ENCODE assay signal across 18 cellular contexts in genomic region chr15:34496616-34497015, GRCh38.
"Had no signal": no experiment of that assay in that cellular context is flagged by ENCODE, and none has a peak within 500 bp of the region (broad histone marks: within the 10 kb centered on the region; RNA-seq: fewer than 3 reads in every experiment).

No MANE protein-coding gene starts in this region.

- H3K4me3 Mint-ChIP-seq: activated CD4-positive, alpha-beta T cell treated with anti-CD3 and anti-CD28 coated beads, Interleukin-2, amount 10 ng/mL, durations not matched to agents 7 days and 5 days; activated naive CD4-positive, alpha-beta T cell treated with anti-CD3 and anti-CD28 coated beads, Interleukin-2, amount 50 U/mL, for 24 hours; brain; memory B cell; natural killer cell treated with Interleukin-12 subunit alpha and Interleukin-12 subunit beta and Interleukin-15 and Interleukin-18, amount 100 ng/mL, for 72 hours had no signal

- H3K36me3 Mint-ChIP-seq: activated naive CD4-positive, alpha-beta T cell treated with anti-CD3 and anti-CD28 coated beads, Interleukin-2, amount 50 U/mL, for 24 hours; memory B cell had no signal

- ATAC-seq: activated CD4-positive, CD25-positive, alpha-beta regulatory T cell treated with anti-CD3 and anti-CD28 coated beads, Interleukin-2, amount 50 U/mL, for 24 hours; natural killer cell treated with Interleukin-12 subunit alpha and Interleukin-12 subunit beta and Interleukin-15 and Interleukin-18, amount 100 ng/mL, for 72 hours; stimulated activated naive CD8-positive, alpha-beta T cell treated with anti-CD3 and anti-CD28 coated beads, Interleukin-15, Interleukin-2, amounts not matched to agents 100 U/mL and 50 U/mL, for 24 hours had no signal

- H3K9me3 ChIP-seq: tibial artery had no signal

- DNase-seq: activated CD4-positive, alpha-beta T cell treated with anti-CD3 and anti-CD28 coated beads, Interleukin-2, amount 10 ng/mL, durations not matched to agents 7 days and 5 days; activated gamma-delta T cell treated with Interleukin-2 at 50 U/mL for 16 hours; activated T-cell treated with anti-CD3 and anti-CD28 coated beads, Interleukin-2, amount 50 U/mL, for 1 hour; aorta; central memory CD4-positive, alpha-beta T cell; effector memory CD4-positive, alpha-beta T cell; foreskin melanocyte; retina; stimulated activated CD4-positive, alpha-beta T cell treated with anti-CD3 and anti-CD28 coated beads, Interleukin-4, amount 100 ng/mL, for 24 hours; stimulated activated naive CD8-positive, alpha-beta T cell treated with anti-CD3 and anti-CD28 coated beads, Interleukin-15, Interleukin-2, amounts not matched to agents 100 U/mL and 50 U/mL, for 24 hours had no signal

- H2AFZ ChIP-seq: hepatocyte had no signal

- H3K4me1 Mint-ChIP-seq: brain, memory B cell had no signal

- H3K27ac Mint-ChIP-seq: activated CD4-positive, alpha-beta T cell treated with anti-CD3 and anti-CD28 coated beads, Interleukin-2, amount 10 ng/mL, durations not matched to agents 7 days and 5 days; activated naive CD4-positive, alpha-beta T cell treated with anti-CD3 and anti-CD28 coated beads, Interleukin-2, amount 50 U/mL, for 24 hours; brain; memory B cell; natural killer cell treated with Interleukin-12 subunit alpha and Interleukin-12 subunit beta and Interleukin-15 and Interleukin-18, amount 100 ng/mL, for 72 hours; progenitor cell of endocrine pancreas had no signal

- H3K79me2 ChIP-seq: hepatocyte had no signal

- H3K27ac ChIP-seq: hepatocyte, tibial artery had no signal

- H3K4me3 ChIP-seq: hepatocyte had no signal

- H3K36me3 ChIP-seq: tibial artery had no signal
